ENCODE assay signal across 18 cellular contexts in genomic region chr20:19864130-19864529, GRCh38.
"Had no signal": no experiment of that assay in that cellular context is flagged by ENCODE, and none has a peak within 500 bp of the region (broad histone marks: within the 10 kb centered on the region; RNA-seq: fewer than 3 reads in every experiment).

No MANE protein-coding gene starts in this region.

- H3K4me1 Mint-ChIP-seq: activated CD4-positive, alpha-beta T cell treated with anti-CD3 and anti-CD28 coated beads for 36 hours; activated naive CD4-positive, alpha-beta T cell treated with anti-CD3 and anti-CD28 coated beads, Interleukin-2, amount 50 U/mL, for 24 hours; neural crest cell had no signal

- ATAC-seq: activated CD4-positive, alpha-beta T cell treated with anti-CD3 and anti-CD28 coated beads for 36 hours; activated T-cell treated with anti-CD3 and anti-CD28 coated beads, Interleukin-2, amount 50 U/mL, for 4 hours; heart right ventricle; left cardiac atrium; upper lobe of right lung had no signal

- H3K27ac Mint-ChIP-seq: activated CD4-positive, alpha-beta memory T cell treated with anti-CD3 and anti-CD28 coated beads, Interleukin-2, amount 10 ng/mL, durations not matched to agents 7 days and 5 days; activated CD4-positive, alpha-beta T cell treated with anti-CD3 and anti-CD28 coated beads for 36 hours; activated naive CD4-positive, alpha-beta T cell treated with anti-CD3 and anti-CD28 coated beads, Interleukin-2, amount 50 U/mL, for 24 hours had no signal

- H3K4me1 ChIP-seq: testis, upper lobe of right lung had no signal

- H3K4me3 ChIP-seq: heart right ventricle, lung, sigmoid colon, stomach, testis, upper lobe of right lung had no signal

- H3K4me3 Mint-ChIP-seq: activated CD4-positive, alpha-beta memory T cell treated with anti-CD3 and anti-CD28 coated beads, Interleukin-2, amount 10 ng/mL, durations not matched to agents 7 days and 5 days; activated CD4-positive, alpha-beta T cell treated with anti-CD3 and anti-CD28 coated beads for 36 hours; activated naive CD4-positive, alpha-beta T cell treated with anti-CD3 and anti-CD28 coated beads, Interleukin-2, amount 50 U/mL, for 24 hours; activated T-cell treated with anti-CD3 and anti-CD28 coated beads, Interleukin-2, amount 50 U/mL, for 4 hours; neural crest cell had no signal

- H3K27me3 Mint-ChIP-seq: activated CD4-positive, alpha-beta memory T cell treated with anti-CD3 and anti-CD28 coated beads, Interleukin-2, amount 10 ng/mL, durations not matched to agents 7 days and 5 days had no signal

- H3K36me3 Mint-ChIP-seq: activated naive CD4-positive, alpha-beta T cell treated with anti-CD3 and anti-CD28 coated beads, Interleukin-2, amount 50 U/mL, for 24 hours had no signal

- H3K27ac ChIP-seq: heart right ventricle, sigmoid colon, stomach, testis, upper lobe of right lung had no signal

- FAIRE-seq: colon had no signal

- DNase-seq: activated CD4-positive, alpha-beta memory T cell treated with anti-CD3 and anti-CD28 coated beads, Interleukin-2, amount 10 ng/mL, durations not matched to agents 7 days and 5 days; activated CD4-positive, alpha-beta T cell treated with anti-CD3 and anti-CD28 coated beads for 36 hours; activated effector memory CD4-positive, alpha-beta T cell treated with Interleukin-2 at 50 U/mL for 16 hours; activated T-cell treated with anti-CD3 and anti-CD28 coated beads, Interleukin-2, amount 50 U/mL, for 4 hours; foreskin melanocyte; heart right ventricle; left cardiac atrium; midbrain; sigmoid colon; stimulated activated CD4-positive, alpha-beta T cell treated with anti-CD3 and anti-CD28 coated beads, Interleukin-2, amount 100 ng/mL, for 24 hours; stomach; T-helper 2 cell; testis; upper lobe of right lung had no signal

- H3K9me3 Mint-ChIP-seq: activated CD4-positive, alpha-beta memory T cell treated with anti-CD3 and anti-CD28 coated beads, Interleukin-2, amount 10 ng/mL, durations not matched to agents 7 days and 5 days; activated T-cell treated with anti-CD3 and anti-CD28 coated beads, Interleukin-2, amount 50 U/mL, for 4 hours had no signal

- H3K9me3 ChIP-seq: sigmoid colon, stomach, testis, upper lobe of right lung had no signal
